Comparison of ENCODE assay signal across 18 cellular contexts in the genomic region with DNA sequence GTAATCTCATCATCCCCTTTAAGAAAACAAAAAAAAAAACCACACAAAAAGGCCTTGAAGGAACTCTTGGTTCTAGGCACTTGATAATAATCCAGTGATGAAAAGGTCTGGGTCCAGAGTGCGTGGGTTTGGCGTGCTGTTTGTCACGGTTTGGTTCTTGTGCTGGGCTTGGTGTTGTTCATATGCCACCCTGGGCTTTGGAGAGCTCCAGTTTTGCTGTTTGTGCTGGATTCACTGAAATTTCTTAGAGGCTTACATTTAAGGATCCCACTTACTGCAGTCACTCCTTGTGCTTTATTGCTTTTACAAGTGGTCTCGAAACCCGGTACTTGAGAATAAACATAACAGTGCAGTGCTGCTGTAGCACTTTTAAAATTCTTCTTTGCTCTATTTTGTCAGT.
"Had no signal": no experiment of that assay in that cellular context is flagged by ENCODE, and none has a peak within 500 bp of the region (broad histone marks: within the 10 kb centered on the region; RNA-seq: fewer than 3 reads in every experiment).

No MANE protein-coding gene starts in this region.

- H3K4me1 ChIP-seq: gastrocnemius medialis had no signal

- H3K4me3 Mint-ChIP-seq: activated B cell treated with CpG ODN at 0.5 μM for 24 hours; activated CD4-positive, alpha-beta memory T cell treated with anti-CD3 and anti-CD28 coated beads, Interleukin-2, amount 10 ng/mL, durations not matched to agents 7 days and 5 days; activated CD8-positive, alpha-beta memory T cell treated with anti-CD3 and anti-CD28 coated beads, Interleukin-2, amount 10 ng/mL, durations not matched to agents 7 days and 5 days; activated naive CD4-positive, alpha-beta T cell treated with anti-CD3 and anti-CD28 coated beads for 36 hours; activated naive CD8-positive, alpha-beta T cell treated with anti-CD3 and anti-CD28 coated beads, Interleukin-2, amount 50 U/mL, for 24 hours; naive thymus-derived CD8-positive, alpha-beta T cell had no signal

- H3K27me3 ChIP-seq: gastrocnemius medialis, heart left ventricle had no signal

- H2AFZ ChIP-seq: parathyroid adenoma had no signal

- H3K27ac ChIP-seq: gastrocnemius medialis, heart left ventricle, parathyroid adenoma had no signal

- H3K4me3 ChIP-seq: gastrocnemius medialis, heart left ventricle had no signal

- H3K27me3 Mint-ChIP-seq: activated B cell treated with CpG ODN at 0.5 μM for 24 hours; activated CD4-positive, alpha-beta memory T cell treated with anti-CD3 and anti-CD28 coated beads, Interleukin-2, amount 10 ng/mL, durations not matched to agents 7 days and 5 days; activated CD8-positive, alpha-beta memory T cell treated with anti-CD3 and anti-CD28 coated beads, Interleukin-2, amount 10 ng/mL, durations not matched to agents 7 days and 5 days; activated naive CD8-positive, alpha-beta T cell treated with anti-CD3 and anti-CD28 coated beads, Interleukin-2, amount 50 U/mL, for 24 hours; naive thymus-derived CD8-positive, alpha-beta T cell had no signal

- ATAC-seq: activated CD8-positive, alpha-beta memory T cell treated with anti-CD3 and anti-CD28 coated beads, Interleukin-2, amount 10 ng/mL, durations not matched to agents 7 days and 5 days; activated naive CD8-positive, alpha-beta T cell treated with anti-CD3 and anti-CD28 coated beads, Interleukin-2, amount 50 U/mL, for 24 hours; esophagus mucosa; gastrocnemius medialis; heart left ventricle; naive thymus-derived CD8-positive, alpha-beta T cell; stimulated activated naive CD8-positive, alpha-beta T cell treated with anti-CD3 and anti-CD28 coated beads, Interleukin-15, Interleukin-2, amounts not matched to agents 100 U/mL and 50 U/mL, for 24 hours had no signal

- H3K27ac Mint-ChIP-seq: activated B cell treated with CpG ODN at 0.5 μM for 24 hours; activated CD4-positive, alpha-beta memory T cell treated with anti-CD3 and anti-CD28 coated beads, Interleukin-2, amount 10 ng/mL, durations not matched to agents 7 days and 5 days; activated CD8-positive, alpha-beta memory T cell treated with anti-CD3 and anti-CD28 coated beads, Interleukin-2, amount 10 ng/mL, durations not matched to agents 7 days and 5 days; activated naive CD4-positive, alpha-beta T cell treated with anti-CD3 and anti-CD28 coated beads for 36 hours; activated naive CD8-positive, alpha-beta T cell treated with anti-CD3 and anti-CD28 coated beads, Interleukin-2, amount 50 U/mL, for 24 hours; naive thymus-derived CD8-positive, alpha-beta T cell had no signal

- H3K9me3 Mint-ChIP-seq: activated B cell treated with CpG ODN at 0.5 μM for 24 hours; activated CD4-positive, alpha-beta memory T cell treated with anti-CD3 and anti-CD28 coated beads, Interleukin-2, amount 10 ng/mL, durations not matched to agents 7 days and 5 days; activated naive CD4-positive, alpha-beta T cell treated with anti-CD3 and anti-CD28 coated beads for 36 hours; activated naive CD8-positive, alpha-beta T cell treated with anti-CD3 and anti-CD28 coated beads, Interleukin-2, amount 50 U/mL, for 24 hours; naive thymus-derived CD8-positive, alpha-beta T cell had no signal

- H3K9ac ChIP-seq: parathyroid adenoma had no signal

- H3K9me3 ChIP-seq: gastrocnemius medialis, heart left ventricle had no signal

- H3K79me2 ChIP-seq: parathyroid adenoma had no signal

- DNase-seq: activated B cell treated with CpG ODN at 0.5 μM for 24 hours; activated CD4-positive, alpha-beta memory T cell treated with anti-CD3 and anti-CD28 coated beads, Interleukin-2, amount 10 ng/mL, durations not matched to agents 7 days and 5 days; activated CD4-positive, alpha-beta T cell treated with anti-CD3 and anti-CD28 coated beads for 4 hours; activated CD8-positive, alpha-beta memory T cell treated with anti-CD3 and anti-CD28 coated beads, Interleukin-2, amount 10 ng/mL, durations not matched to agents 7 days and 5 days; activated naive CD4-positive, alpha-beta T cell treated with anti-CD3 and anti-CD28 coated beads for 36 hours; activated naive CD8-positive, alpha-beta T cell treated with anti-CD3 and anti-CD28 coated beads, Interleukin-2, amount 50 U/mL, for 24 hours; aorta; effector CD8-positive, alpha-beta T cell; gastrocnemius medialis; heart left ventricle; kidney glomerular epithelial cell; naive thymus-derived CD8-positive, alpha-beta T cell; stimulated activated CD4-positive, alpha-beta T cell treated with anti-CD3 and anti-CD28 coated beads, Interleukin-12 subunit alpha, Interleukin-12 subunit beta, amount 100 ng/mL, for 4 hours; stimulated activated CD4-positive, alpha-beta T cell treated with anti-CD3 and anti-CD28 coated beads, Interleukin-1b, Interleukin-23, amount 100 ng/mL, for 48 hours; stimulated activated naive CD8-positive, alpha-beta T cell treated with anti-CD3 and anti-CD28 coated beads, Interleukin-15, Interleukin-2, amounts not matched to agents 100 U/mL and 50 U/mL, for 24 hours; trophoblast cell had no signal
